ENCODE assay signal across 12 cellular contexts in the genomic region with DNA sequence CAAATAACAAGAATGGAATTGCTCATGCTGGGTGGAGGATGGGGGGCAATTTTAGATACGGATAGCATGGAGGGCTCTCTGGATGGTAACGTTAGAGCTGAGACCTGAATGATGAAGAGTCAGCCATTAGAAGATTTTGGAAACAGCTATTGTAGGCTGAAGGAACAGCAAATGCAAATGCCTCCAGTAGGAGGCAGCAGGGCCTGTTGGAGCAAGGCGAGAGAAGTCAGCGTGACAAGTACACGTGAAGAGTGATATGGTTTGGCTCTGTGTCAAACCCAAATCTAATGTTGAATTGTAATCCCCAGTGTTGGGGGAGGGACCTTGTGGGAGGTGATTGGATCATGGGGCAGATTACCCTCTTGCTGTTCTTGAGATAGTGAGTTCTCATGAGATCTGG. TPM values are rescaled to one million over a fixed set of nuclear protein-coding genes. Genes with fewer than 3 reads are reported as not detected.
DNase-seq lines count a peak whose midpoint lies in the region; TF ChIP-seq lines count a peak whose summit lies in the region.
"Had no signal": no experiment of that assay in that cellular context is flagged by ENCODE, and none has a peak within 500 bp of the region (broad histone marks: within the 10 kb centered on the region; RNA-seq: fewer than 3 reads in every experiment).

No MANE protein-coding gene starts in this region.

- H3K4me2 ChIP-seq in smooth muscle cell: no peak overlapping the region
- H3K4me2 ChIP-seq: BLaER1 treated with 17β-estradiol and CSF1 and Interleukin-3, amounts not matched to agents 10 nM and 100 nM had no signal

- H3K27me3 ChIP-seq in smooth muscle cell (ENCODE audit: low read depth): no peaks in the 10 kb centered on the region
- H3K27me3 ChIP-seq: BLaER1 treated with 17β-estradiol and CSF1 and Interleukin-3, amounts not matched to agents 10 nM and 100 nM had no signal

- H3K79me2 ChIP-seq in smooth muscle cell (ENCODE audit: low read depth): no peaks in the 10 kb centered on the region

- DNase-seq in activated CD4-positive, alpha-beta T cell treated with anti-CD3 and anti-CD28 coated beads for 48 hours: peak; percentile 7
- DNase-seq in activated CD4-positive, alpha-beta T cell treated with anti-CD3 and anti-CD28 coated beads, Interleukin-2, amount 10 ng/mL, durations not matched to agents 24 days and 14 days: no peak
- DNase-seq in OCI-M1 (lab: John Stamatoyannopoulos, UW) (peak; percentile 66), fibroblast of mammary gland (ENCODE audit: low read depth) (peak; percentile 52), smooth muscle cell (lab: John Stamatoyannopoulos, UW; ENCODE audit: unreplicated experiment) (no peak), cerebellar cortex (ENCODE audit: low spot score) (no peak), SIG-M5 (lab: John Stamatoyannopoulos, UW) (no peak)
- DNase-seq in stimulated activated naive CD4-positive, alpha-beta T cell treated with Interleukin-2 at 50 U/mL for 16 hours (lab: John Stamatoyannopoulos, UW): no peak
- DNase-seq: islet precursor cell, NCI-H1092 treated with DMSO at 0.1 percent for 48 hours had no signal

- H3K27me3 Mint-ChIP-seq in activated CD4-positive, alpha-beta T cell treated with anti-CD3 and anti-CD28 coated beads, Interleukin-2, amount 10 ng/mL, durations not matched to agents 24 days and 14 days: no peaks in the 10 kb centered on the region

- H3K36me3 ChIP-seq in smooth muscle cell (ENCODE audit: low read depth): no peaks in the 10 kb centered on the region

- H3K27ac ChIP-seq in smooth muscle cell (ENCODE audit: low read depth): no peak overlapping the region
- H3K27ac ChIP-seq: BLaER1 treated with 17β-estradiol and CSF1 and Interleukin-3, amounts not matched to agents 10 nM and 100 nM had no signal

- no peaks in the 10 kb centered on the region for H4K20me1 ChIP-seq in smooth muscle cell (ENCODE audit: low read depth)
- H4K20me1 ChIP-seq: BLaER1 treated with 17β-estradiol and CSF1 and Interleukin-3, amounts not matched to agents 10 nM and 100 nM had no signal

- 69% methylated on average over 5 of the region's 5 CpGs for WGBS in smooth muscle cell (ENCODE audit: low lambda C conversion rate)

- H3F3A ChIP-seq in smooth muscle cell (ENCODE audit: low read depth): no peaks in the 10 kb centered on the region

- H3K4me1 ChIP-seq in smooth muscle cell (ENCODE audit: low read depth): no peaks in the 10 kb centered on the region

- no peak overlapping the region for H2AFZ ChIP-seq in smooth muscle cell (ENCODE audit: low read depth)

- intact Hi-C loops in activated CD4-positive, alpha-beta T cell treated with anti-CD3 and anti-CD28 coated beads, Interleukin-2, amount 10 ng/mL, durations not matched to agents 24 days and 14 days (cut with micrococcal nuclease): no loop called here

- no peak overlapping the region for H3K9ac ChIP-seq in smooth muscle cell (ENCODE audit: low read depth)
- H3K9ac ChIP-seq: BLaER1 treated with 17β-estradiol and CSF1 and Interleukin-3, amounts not matched to agents 10 nM and 100 nM had no signal

- H3K9me3 ChIP-seq in smooth muscle cell (replicated peaks; ENCODE audit: low read depth): peaks cover 5% of the 10 kb centered on the region

- TF ChIP-seq CTCF in fibroblast of mammary gland (conservative IDR thresholded peaks at IDR 0.05; ENCODE audit: control insufficient read depth, insufficient read depth, low read depth, low read length) (peak; percentile 65), smooth muscle cell (IDR thresholded peaks at IDR 0.05; ENCODE audit: borderline replicate concordance, insufficient read depth, poor library complexity, severe bottlenecking) (peak; percentile 23)

- H3K27ac Mint-ChIP-seq in activated CD4-positive, alpha-beta T cell treated with anti-CD3 and anti-CD28 coated beads, Interleukin-2, amount 10 ng/mL, durations not matched to agents 24 days and 14 days: no peak overlapping the region
- H3K27ac Mint-ChIP-seq: stimulated activated memory B cell treated with anti-CD40 and anti-IgM and Interleukin-4, amounts not matched to agents 10 μg/mL and 1 μg/mL and 100 μg/mL, for 72 hours had no signal

- H3K4me1 Mint-ChIP-seq in activated CD4-positive, alpha-beta T cell treated with anti-CD3 and anti-CD28 coated beads, Interleukin-2, amount 10 ng/mL, durations not matched to agents 24 days and 14 days: no peaks in the 10 kb centered on the region
- H3K4me1 Mint-ChIP-seq: stimulated activated memory B cell treated with anti-CD40 and anti-IgM and Interleukin-4, amounts not matched to agents 10 μg/mL and 1 μg/mL and 100 μg/mL, for 72 hours had no signal

- H3K4me3 Mint-ChIP-seq in activated CD4-positive, alpha-beta T cell treated with anti-CD3 and anti-CD28 coated beads, Interleukin-2, amount 10 ng/mL, durations not matched to agents 24 days and 14 days: no peak overlapping the region
- H3K4me3 Mint-ChIP-seq: stimulated activated memory B cell treated with anti-CD40 and anti-IgM and Interleukin-4, amounts not matched to agents 10 μg/mL and 1 μg/mL and 100 μg/mL, for 72 hours had no signal

- H3K4me3 ChIP-seq in fibroblast of mammary gland (ENCODE audit: control insufficient read depth, low read depth, low read length) (no peak overlapping the region), smooth muscle cell (no peak overlapping the region)
- H3K4me3 ChIP-seq: BLaER1 treated with 17β-estradiol and CSF1 and Interleukin-3, amounts not matched to agents 10 nM and 100 nM had no signal

- no peaks in the 10 kb centered on the region for H3K9me3 Mint-ChIP-seq in activated CD4-positive, alpha-beta T cell treated with anti-CD3 and anti-CD28 coated beads, Interleukin-2, amount 10 ng/mL, durations not matched to agents 24 days and 14 days

- H3K36me3 Mint-ChIP-seq in activated CD4-positive, alpha-beta T cell treated with anti-CD3 and anti-CD28 coated beads, Interleukin-2, amount 10 ng/mL, durations not matched to agents 24 days and 14 days (ENCODE audit: low read depth): no peaks in the 10 kb centered on the region
- H3K36me3 Mint-ChIP-seq: stimulated activated memory B cell treated with anti-CD40 and anti-IgM and Interleukin-4, amounts not matched to agents 10 μg/mL and 1 μg/mL and 100 μg/mL, for 72 hours had no signal

RNA-seq across cellular contexts. Expression of a gene that starts 59.3 kb away (rescaled TPM):
- total RNA-seq in activated CD4-positive, alpha-beta T cell treated with anti-CD3 and anti-CD28 coated beads, Interleukin-2, amount 10 ng/mL, durations not matched to agents 24 days and 14 days: not detected in 2 replicates
- 24.4 and 29.8 TPM in 2 replicates for total RNA-seq in smooth muscle cell
- 60.9 and 71.9 TPM in 2 replicates for polyA plus RNA-seq in smooth muscle cell

Comparison
In these comparisons a context has a peak if more than half of its experiments do, and no peak if none do; other contexts are left out.
1. DNase-seq: peak in activated CD4-positive, alpha-beta T cell treated with anti-CD3 and anti-CD28 coated beads for 48 hours (single experiment), OCI-M1 (single experiment) and fibroblast of mammary gland (single experiment); none in activated CD4-positive, alpha-beta T cell treated with anti-CD3 and anti-CD28 coated beads, Interleukin-2, amount 10 ng/mL, durations not matched to agents 24 days and 14 days (single experiment), smooth muscle cell (single experiment), cerebellar cortex (single experiment), SIG-M5 (single experiment) and stimulated activated naive CD4-positive, alpha-beta T cell treated with Interleukin-2 at 50 U/mL for 16 hours (single experiment).
2. RNA of a gene that starts 59.3 kb away (total RNA-seq): 24.4 to 29.8 TPM in smooth muscle cell; not detected in activated CD4-positive, alpha-beta T cell treated with anti-CD3 and anti-CD28 coated beads, Interleukin-2, amount 10 ng/mL, durations not matched to agents 24 days and 14 days; every median in the first group is over 10 times any median in the second.